Comparison of ENCODE assay signal across 9 cellular contexts in genomic region chr10:100784126-100784525, GRCh38. TPM values are rescaled to one million over a fixed set of nuclear protein-coding genes. Genes with fewer than 3 reads are reported as not detected.
"Had no signal": no experiment of that assay in that cellular context is flagged by ENCODE, and none has a peak within 500 bp of the region (broad histone marks: within the 10 kb centered on the region; RNA-seq: fewer than 3 reads in every experiment).

No MANE protein-coding gene starts in this region.

- H3K4me3 ChIP-seq: GM23338 had no signal

- DNase-seq: H9, HCEC 1CT, KBM-7 had no signal

- H3K27ac ChIP-seq: HL-60 had no signal

RNA-seq across cellular contexts. Expression of gene PAX2, which starts 38.7 kb away (rescaled TPM):
- total RNA-seq: GM23338, H1, H9, HepG2, HT1080 had no signal
- polyA plus RNA-seq: GM23338, HepG2, IgD-negative memory B cell had no signal
